Comparison of ENCODE assay signal across 8 cellular contexts in the genomic region with DNA sequence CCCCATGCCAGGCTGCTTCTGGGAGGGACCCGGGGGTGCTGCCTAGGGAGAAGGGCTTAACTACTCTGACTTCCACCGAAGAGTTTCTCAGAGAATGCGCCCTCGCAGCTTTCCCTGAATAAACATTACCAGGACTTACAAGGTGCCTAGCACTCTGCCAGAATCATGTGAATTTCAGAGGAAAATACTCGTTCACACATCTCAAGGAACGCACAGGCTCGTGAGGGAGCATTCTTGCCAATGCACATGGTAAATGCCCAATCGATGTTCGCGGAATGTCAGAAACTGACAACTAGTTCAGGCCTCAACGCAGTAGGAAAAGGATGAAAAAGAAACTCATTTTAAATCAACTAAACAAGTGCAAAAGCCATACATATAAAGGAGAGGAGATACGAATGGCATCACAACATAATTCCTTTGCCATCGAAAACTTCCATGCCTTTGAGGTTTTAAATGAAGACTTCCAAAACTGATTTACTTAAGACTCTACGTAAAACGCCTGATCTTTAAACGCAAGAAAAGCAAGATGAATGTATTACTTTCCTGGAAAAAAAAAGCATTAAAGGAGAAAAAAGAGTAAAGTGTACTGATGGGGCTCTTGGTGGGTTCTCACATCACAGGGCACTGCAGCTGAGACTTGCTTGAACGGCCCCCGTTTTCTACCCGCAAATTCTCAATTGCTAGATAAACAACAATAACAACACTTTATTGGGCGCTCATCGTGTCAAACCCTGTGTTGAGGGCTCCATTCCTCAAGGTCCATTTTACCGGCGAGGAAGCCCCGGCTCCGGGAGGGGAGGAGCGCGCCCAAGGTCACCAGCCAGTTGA. TPM values are rescaled to one million over a fixed set of nuclear protein-coding genes. Genes with fewer than 3 reads are reported as not detected.
DNase-seq lines count a peak whose midpoint lies in the region; FAIRE-seq and TF ChIP-seq lines count a peak whose summit lies in the region.

No MANE protein-coding gene starts in this region.

- H3K9ac ChIP-seq in endothelial cell of umbilical vein (replicated peaks; ENCODE audit: extremely low read depth, insufficient read depth, low read length): peak overlapping the region; percentile 81

- no peaks in the 10 kb centered on the region for H3K9me3 Mint-ChIP-seq in activated CD4-positive, alpha-beta T cell treated with anti-CD3 and anti-CD28 coated beads, Interleukin-2, amount 10 ng/mL, durations not matched to agents 7 days and 5 days

- no TSS peak for BruUV-seq in endothelial cell of umbilical vein (replicated peaks; lab: Mats Ljungman, UMichigan)

- peak; percentile 74 for FAIRE-seq in endothelial cell of umbilical vein (lab: Jason Lieb, UNC)

- CTCF ChIA-PET in activated CD4-positive, alpha-beta T cell treated with anti-CD3 and anti-CD28 coated beads, Interleukin-2, amount 10 ng/mL, durations not matched to agents 7 days and 5 days (lab: Charles Lee): interaction anchor here (0.5 to 1.1 kb wide), 3 partner anchors 17 to 54 kb away, joined by 3 to 4 read pairs (median 3); no protein-coding TSS in a partner anchor
- CTCF ChIA-PET in endothelial cell of umbilical vein (lab: Charles Lee): interaction anchor here (0.5 to 4.3 kb wide), 9 partner anchors 9 to 83 kb away, joined by 3 to 38 read pairs (median 5); partner anchors contain the start of gene ATMIN

- TF ChIP-seq POLR2A in endothelial cell of umbilical vein (IDR thresholded peaks at IDR 0.05; ENCODE audit: low read depth, low read length): no peak

- POLR2A ChIA-PET in activated CD4-positive, alpha-beta T cell treated with anti-CD3 and anti-CD28 coated beads, Interleukin-2, amount 10 ng/mL, durations not matched to agents 7 days and 5 days (lab: Charles Lee): no interaction called here
- POLR2A ChIA-PET in endothelial cell of umbilical vein (lab: Charles Lee): interaction anchor here (1.4 to 1.5 kb wide), 4 partner anchors 9 to 68 kb away, joined by 5 to 7 read pairs (median 6); no protein-coding TSS in a partner anchor

- dilution Hi-C loops in endothelial cell of umbilical vein (cut with MboI; ENCODE audit: extremely low pct_ligation_motif_present, low sequenced_read_pairs): no loop called here

- no peak for TF ChIP-seq CTCF in endothelial cell of umbilical vein (IDR thresholded peaks at IDR 0.05; ENCODE audit: extremely low read depth in 1 of 2, insufficient read depth in 1 of 2, low read depth in 1 of 2, low read length in 2 of 2)

- no peaks in the 10 kb centered on the region for H4K20me1 ChIP-seq in endothelial cell of umbilical vein (replicated peaks; ENCODE audit: control insufficient read depth, extremely low read depth, insufficient read depth, low read length)

- peak overlapping the region; percentile 61 for H2AFZ ChIP-seq in endothelial cell of umbilical vein (ENCODE audit: low read depth, low read length)
- peak overlapping the region; percentile 62 for H2AFZ ChIP-seq in neuron (ENCODE audit: low read depth, low read length)

- peaks cover 62% of the 10 kb centered on the region for H3K4me1 Mint-ChIP-seq in activated CD4-positive, alpha-beta T cell treated with anti-CD3 and anti-CD28 coated beads, Interleukin-2, amount 10 ng/mL, durations not matched to agents 7 days and 5 days

- no peaks in the 10 kb centered on the region for H3K36me3 ChIP-seq in endothelial cell of umbilical vein (ENCODE audit: control insufficient read depth in 2 of 2, extremely low read depth in 1 of 2, insufficient read depth in 2 of 2, low read length in 2 of 2)
- H3K36me3 ChIP-seq in neuron (ENCODE audit: insufficient read depth, low read length): no peaks in the 10 kb centered on the region

- peak overlapping the region; percentile 99 for H3K4me2 ChIP-seq in endothelial cell of umbilical vein (ENCODE audit: insufficient read depth, low read length)

- H3K9me1 ChIP-seq in endothelial cell of umbilical vein (replicated peaks; ENCODE audit: control insufficient read depth, extremely low read depth, insufficient read depth, low read length): no peaks in the 10 kb centered on the region

- H3K79me2 ChIP-seq in endothelial cell of umbilical vein (ENCODE audit: control insufficient read depth, insufficient read depth, low read length): peaks cover 91% of the 10 kb centered on the region

- H3K4me1 ChIP-seq in endothelial cell of umbilical vein (ENCODE audit: control insufficient read depth, extremely low read depth, insufficient read depth, low read length) (peaks cover 19% of the 10 kb centered on the region), neuron (ENCODE audit: insufficient read depth, low read length) (peaks cover 13% of the 10 kb centered on the region)

- peaks cover 22% of the 10 kb centered on the region for H3K36me3 Mint-ChIP-seq in activated CD4-positive, alpha-beta T cell treated with anti-CD3 and anti-CD28 coated beads, Interleukin-2, amount 10 ng/mL, durations not matched to agents 7 days and 5 days (ENCODE audit: low read depth)

- in situ Hi-C loops in SK-MEL-5 (cut with HindIII; ENCODE audit: low pct_unique_long_range_greater_than_20kb, low sequenced_read_pairs): no loop called here

- no peaks in the 10 kb centered on the region for H3K27me3 ChIP-seq in endothelial cell of umbilical vein (ENCODE audit: control insufficient read depth in 2 of 2, insufficient read depth in 2 of 2, low read length in 2 of 2)
- H3K27me3 ChIP-seq in neuron (ENCODE audit: insufficient read depth, low read length): no peaks in the 10 kb centered on the region

- DNase-seq in activated CD4-positive, alpha-beta T cell treated with anti-CD3 and anti-CD28 coated beads, Interleukin-2, amount 10 ng/mL, durations not matched to agents 7 days and 5 days: no peak
- no peak for DNase-seq in activated CD4-positive, alpha-beta T cell treated with anti-CD3 and anti-CD28 coated beads, Interleukin-2, amount 50 U/mL, for 1 hour
- DNase-seq in SK-MEL-5 (ENCODE audit: low read depth, low spot score) (peak; percentile 53), endothelial cell of umbilical vein (ENCODE audit: low read depth, low spot score) (peak; percentile 39), SIG-M5 treated with dmso at 0.1 percent for 504 hours (lab: John Stamatoyannopoulos, UW; ENCODE audit: unreplicated experiment) (no peak)
- DNase-seq in stimulated activated naive CD4-positive, alpha-beta T cell treated with Interleukin-2 at 50 U/mL for 16 hours (lab: John Stamatoyannopoulos, UW): no peak
- DNase-seq in activated CD4-positive, CD25-positive, alpha-beta regulatory T cell (lab: John Stamatoyannopoulos, UW): no peak

- peak overlapping the region; percentile 80 for H3K27ac ChIP-seq in endothelial cell of umbilical vein (ENCODE audit: insufficient read depth, low read depth, low read length)

- intact Hi-C loops in endothelial cell of umbilical vein (cut with micrococcal nuclease): loop anchor here (1.0 kb wide), 1 partner anchor 13 kb away; no protein-coding TSS in a partner anchor

- peak overlapping the region; percentile 89 for H3K4me3 Mint-ChIP-seq in activated CD4-positive, alpha-beta T cell treated with anti-CD3 and anti-CD28 coated beads, Interleukin-2, amount 10 ng/mL, durations not matched to agents 7 days and 5 days

- H3K4me3 ChIP-seq in endothelial cell of umbilical vein (replicated peaks in 1 of 3; ENCODE audit: insufficient read depth in 1 of 3, low read depth in 1 of 3, low read length in 3 of 3) (peak overlapping the region; percentile 52 to 87 (median 83)), neuron (ENCODE audit: low read length) (peak overlapping the region; percentile 66)

- peak overlapping the region; percentile 100 for H3K27ac Mint-ChIP-seq in activated CD4-positive, alpha-beta T cell treated with anti-CD3 and anti-CD28 coated beads, Interleukin-2, amount 10 ng/mL, durations not matched to agents 7 days and 5 days

- H3K27me3 Mint-ChIP-seq in activated CD4-positive, alpha-beta T cell treated with anti-CD3 and anti-CD28 coated beads, Interleukin-2, amount 10 ng/mL, durations not matched to agents 7 days and 5 days: no peaks in the 10 kb centered on the region

- H3K9me3 ChIP-seq in endothelial cell of umbilical vein (replicated peaks; ENCODE audit: control insufficient read depth, insufficient read depth, low read length) (no peaks in the 10 kb centered on the region), neuron (ENCODE audit: low read length) (no peaks in the 10 kb centered on the region)

RNA-seq across cellular contexts. Expression of gene CMC2, which starts 0.8 kb away (rescaled TPM):
- total RNA-seq in activated CD4-positive, alpha-beta T cell treated with anti-CD3 and anti-CD28 coated beads, Interleukin-2, amount 10 ng/mL, durations not matched to agents 7 days and 5 days: 10 to 100 TPM; 90.3 to 99.7 TPM
- 146 and 147 TPM in 2 replicates for total RNA-seq in SK-MEL-5 (2014; rRNA removed; shearing (Covaris generic))
- polyA plus RNA-seq in SK-MEL-5 (2015; cell fraction: cytosol; rRNA removed): 114 and 124 TPM in 2 replicates
- polyA plus RNA-seq in SK-MEL-5 (2015; cell fraction: nucleus; rRNA removed): 28.3 and 49.2 TPM in 2 replicates
- 96.6 and 97.8 TPM in 2 replicates for total RNA-seq in endothelial cell of umbilical vein
- polyA plus RNA-seq in endothelial cell of umbilical vein: 121 and 216 TPM in 2 replicates
- polyA plus RNA-seq in endothelial cell of umbilical vein (2011; cell fraction: cytosol; rRNA removed): 137 and 142 TPM in 2 replicates
- 56.7 and 68.7 TPM in 2 replicates for polyA plus RNA-seq in endothelial cell of umbilical vein (2011; cell fraction: nucleus; rRNA removed)
- polyA plus RNA-seq in endothelial cell of umbilical vein (2012): 131 and 158 TPM in 2 replicates
- 55.9 and 57.2 TPM in 2 replicates for polyA minus RNA-seq in endothelial cell of umbilical vein
- 63.2 TPM for polyA minus RNA-seq in endothelial cell of umbilical vein (2011; cell fraction: cytosol; rRNA and poly(A)+ RNA removed)
- 42.8 and 56.9 TPM in 2 replicates for polyA minus RNA-seq in endothelial cell of umbilical vein (2011; cell fraction: nucleus; rRNA and poly(A)+ RNA removed)

RNA-seq across cellular contexts. Expression of gene CENPN, which starts 1.2 kb away (rescaled TPM):
- 10 to 100 TPM; 53.7 to 55.3 TPM for total RNA-seq in activated CD4-positive, alpha-beta T cell treated with anti-CD3 and anti-CD28 coated beads, Interleukin-2, amount 10 ng/mL, durations not matched to agents 7 days and 5 days
- 60.3 and 71.0 TPM in 2 replicates for total RNA-seq in SK-MEL-5 (2014; rRNA removed; shearing (Covaris generic))
- polyA plus RNA-seq in SK-MEL-5 (2015; cell fraction: cytosol; rRNA removed): 41.1 and 41.3 TPM in 2 replicates
- polyA plus RNA-seq in SK-MEL-5 (2015; cell fraction: nucleus; rRNA removed): 16.0 and 26.6 TPM in 2 replicates
- 52.4 and 53.4 TPM in 2 replicates for total RNA-seq in endothelial cell of umbilical vein
- polyA plus RNA-seq in endothelial cell of umbilical vein: 15.3 and 17.6 TPM in 2 replicates
- 60.9 and 63.6 TPM in 2 replicates for polyA plus RNA-seq in endothelial cell of umbilical vein (2011; cell fraction: cytosol; rRNA removed)
- 43.5 and 45.6 TPM in 2 replicates for polyA plus RNA-seq in endothelial cell of umbilical vein (2011; cell fraction: nucleus; rRNA removed)
- polyA plus RNA-seq in endothelial cell of umbilical vein (2012): 48.3 and 126 TPM in 2 replicates
- 24.4 and 35.3 TPM in 2 replicates for polyA minus RNA-seq in endothelial cell of umbilical vein
- polyA minus RNA-seq in endothelial cell of umbilical vein (2011; cell fraction: cytosol; rRNA and poly(A)+ RNA removed): 113 TPM
- polyA minus RNA-seq in endothelial cell of umbilical vein (2011; cell fraction: nucleus; rRNA and poly(A)+ RNA removed): 21.2 and 22.7 TPM in 2 replicates

RNA-seq across cellular contexts. Expression of gene ATMIN, which starts 29.8 kb away (rescaled TPM):
- total RNA-seq in activated CD4-positive, alpha-beta T cell treated with anti-CD3 and anti-CD28 coated beads, Interleukin-2, amount 10 ng/mL, durations not matched to agents 7 days and 5 days: 10 to 100 TPM; 28.3 to 37.0 TPM
- total RNA-seq in SK-MEL-5 (2014; rRNA removed; shearing (Covaris generic)): 42.3 and 45.4 TPM in 2 replicates
- polyA plus RNA-seq in SK-MEL-5 (2015; cell fraction: cytosol; rRNA removed): 26.6 and 37.4 TPM in 2 replicates
- 16.6 and 19.9 TPM in 2 replicates for polyA plus RNA-seq in SK-MEL-5 (2015; cell fraction: nucleus; rRNA removed)
- 22.4 and 25.3 TPM in 2 replicates for total RNA-seq in endothelial cell of umbilical vein
- 15.0 and 15.8 TPM in 2 replicates for polyA plus RNA-seq in endothelial cell of umbilical vein
- 14.2 and 15.8 TPM in 2 replicates for polyA plus RNA-seq in endothelial cell of umbilical vein (2011; cell fraction: cytosol; rRNA removed)
- polyA plus RNA-seq in endothelial cell of umbilical vein (2011; cell fraction: nucleus; rRNA removed): 14.1 and 17.2 TPM in 2 replicates
- 16.6 and 22.5 TPM in 2 replicates for polyA plus RNA-seq in endothelial cell of umbilical vein (2012)
- polyA minus RNA-seq in endothelial cell of umbilical vein: 27.0 and 30.2 TPM in 2 replicates
- 32.6 TPM for polyA minus RNA-seq in endothelial cell of umbilical vein (2011; cell fraction: cytosol; rRNA and poly(A)+ RNA removed)
- polyA minus RNA-seq in endothelial cell of umbilical vein (2011; cell fraction: nucleus; rRNA and poly(A)+ RNA removed): 15.1 and 21.4 TPM in 2 replicates

Comparison
In these comparisons a context has a peak if more than half of its experiments do, and no peak if none do; other contexts are left out.
1. DNase-seq: peak in SK-MEL-5 (single experiment) and endothelial cell of umbilical vein (single experiment); none in activated CD4-positive, alpha-beta T cell treated with anti-CD3 and anti-CD28 coated beads, Interleukin-2, amount 10 ng/mL, durations not matched to agents 7 days and 5 days (single experiment), activated CD4-positive, alpha-beta T cell treated with anti-CD3 and anti-CD28 coated beads, Interleukin-2, amount 50 U/mL, for 1 hour (single experiment), stimulated activated naive CD4-positive, alpha-beta T cell treated with Interleukin-2 at 50 U/mL for 16 hours (single experiment), SIG-M5 treated with dmso at 0.1 percent for 504 hours (single experiment) and activated CD4-positive, CD25-positive, alpha-beta regulatory T cell (0 of 4).